ENCODE assay signal across 11 cellular contexts in genomic region chr1:232084584-232085223, GRCh38.
DNase-seq lines count a peak whose midpoint lies in the region; ATAC-seq, FAIRE-seq and TF ChIP-seq lines count a peak whose summit lies in the region.
"Had no signal": no experiment of that assay in that cellular context is flagged by ENCODE, and none has a peak within 500 bp of the region (broad histone marks: within the 10 kb centered on the region; RNA-seq: fewer than 3 reads in every experiment).

No MANE protein-coding gene starts in this region.

- no peaks in the 10 kb centered on the region for H3K9me3 ChIP-seq in psoas muscle

- intact Hi-C loops in psoas muscle (cut with DNase I) = no loop called here

- TF ChIP-seq CTCF in brain microvascular endothelial cell (IDR thresholded peaks at IDR 0.05; ENCODE audit: low read depth, low read length, missing control alignments) (no peak), psoas muscle (IDR thresholded peaks at IDR 0.05) (no peak)

- H3K4me3 ChIP-seq in brain microvascular endothelial cell (ENCODE audit: low read depth, low read length) (no peak overlapping the region), psoas muscle (no peak overlapping the region)
- H3K4me3 ChIP-seq: dorsolateral prefrontal cortex had no signal

- H3K4me1 ChIP-seq in psoas muscle = no peaks in the 10 kb centered on the region

- in situ Hi-C loops in ACHN (cut with HindIII; ENCODE audit: low pct_ligation_motif_present, low pct_unique_long_range_greater_than_20kb, low sequenced_read_pairs) (no loop called here), KBM-7 (cut with MboI; ENCODE audit: low pct_unique_long_range_greater_than_20kb, low sequenced_read_pairs) (no loop called here), brain microvascular endothelial cell (cut with HindIII; ENCODE audit: low pct_ligation_motif_present, low sequenced_read_pairs) (no loop called here)

- no peak overlapping the region for H3K27ac ChIP-seq in brain microvascular endothelial cell
- no peak overlapping the region for H3K27ac ChIP-seq in psoas muscle
- H3K27ac ChIP-seq: dorsolateral prefrontal cortex had no signal

- DNase-seq in ACHN (peak; percentile 9), KBM-7 (peak; percentile 1), brain microvascular endothelial cell (peak; percentile 2), islet precursor cell (peak; percentile 78), CD1c-positive myeloid dendritic cell (ENCODE audit: extremely low spot score) (no peak), GM12892 (ENCODE audit: insufficient read length) (no peak), psoas muscle (no peak)
- DNase-seq: activated CD4-positive, alpha-beta memory T cell treated with anti-CD3 and anti-CD28 coated beads, Interleukin-2, amount 10 ng/mL, durations not matched to agents 7 days and 5 days; dorsolateral prefrontal cortex; NK-92 treated with Interleukin-12 subunit alpha and Interleukin-12 subunit beta, amount 100 ng/mL, for 24 hours had no signal

- FAIRE-seq in GM12892 (lab: Jason Lieb, UNC) = no peak

- TF ChIP-seq POLR2A in GM12892 (IDR thresholded peaks at IDR 0.05; ENCODE audit: low read depth, low read length) = no peak

- 63 to 69% (median 68%) methylated on average over 6 of the region's 6 CpGs for WGBS in psoas muscle, 3 donors

- H3K27me3 ChIP-seq in brain microvascular endothelial cell (replicated peaks) (no peaks in the 10 kb centered on the region), psoas muscle (ENCODE audit: insufficient read depth in 3 of 3, low read length in 2 of 3) (peaks cover 0 to 4% (median 0%) of the 10 kb centered on the region in 3 donors)
- H3K27me3 ChIP-seq: dorsolateral prefrontal cortex had no signal

- ATAC-seq in GM19467 (IDR thresholded peaks at IDR 0.05; ENCODE audit: unreplicated experiment) (no peak), psoas muscle (no peak)

- H3K36me3 ChIP-seq in brain microvascular endothelial cell (replicated peaks) (no peaks in the 10 kb centered on the region), psoas muscle (ENCODE audit: insufficient read depth in 1 of 2, low read depth in 1 of 2) (no peaks in the 10 kb centered on the region)

Comparison
In these comparisons a context has a peak if more than half of its experiments do, and no peak if none do; other contexts are left out.
1. DNase-seq: peak in ACHN (single experiment), KBM-7 (single experiment), brain microvascular endothelial cell (single experiment) and islet precursor cell (single experiment); none in CD1c-positive myeloid dendritic cell (single experiment), GM12892 (single experiment) and psoas muscle (0 of 2).